ENCODE assay signal across 1 cellular context in the genomic region with DNA sequence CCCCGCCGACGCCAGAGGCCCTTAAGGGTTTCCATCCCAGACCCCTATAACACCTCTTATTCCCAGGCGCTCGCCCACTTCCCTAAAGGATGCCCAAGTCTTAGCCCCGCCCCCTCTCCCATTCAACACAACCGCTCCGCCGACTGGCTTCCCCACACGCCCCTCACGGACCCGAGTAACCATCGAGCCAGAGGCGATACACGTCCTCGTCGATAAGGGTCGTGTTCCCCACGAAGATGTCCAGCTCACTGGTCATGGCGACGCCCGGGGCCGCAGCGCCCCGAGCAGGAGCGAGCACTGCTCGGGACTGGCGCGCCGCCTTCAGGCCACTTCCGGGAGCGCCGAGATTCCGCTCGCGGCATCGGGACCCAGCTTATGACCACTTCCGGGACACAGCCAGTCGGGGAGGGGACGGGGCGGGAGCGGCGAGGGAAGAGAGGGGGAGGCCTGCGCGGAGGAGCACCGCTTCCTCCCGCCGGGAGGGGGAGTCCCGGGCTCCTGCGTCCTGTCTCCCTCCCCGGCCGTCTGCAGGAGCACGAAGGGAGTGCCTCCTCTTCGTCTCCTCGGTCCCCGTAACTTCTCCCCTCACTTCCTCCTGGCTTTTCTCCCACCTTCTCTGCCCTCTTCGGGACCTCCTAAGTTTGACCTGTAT.
TF ChIP-seq lines count a peak whose summit lies in the region.

Gene FIBP (minus strand): TSS at position 309 of the 652 bp plus-strand sequence. CDS start 53 bp downstream, at position 256.

TF ChIP-seq in K562, 482 proteins besides CTCF, POLR2A, EP300 and RAD21 (continued from another document and continues in another):
- TF ChIP-seq ZNF232 (CRISPR knock-in tag; IDR thresholded peaks at IDR 0.05) = no peak
- no peak for TF ChIP-seq ZEB2 (IDR thresholded peaks at IDR 0.05)
- peak; percentile 98 for TF ChIP-seq ELF1 (tag; IDR thresholded peaks at IDR 0.05)
- peak in 1 of 2 experiments; percentile 70; a peak in 1 of 4 replicates for TF ChIP-seq RCOR1 (IDR thresholded peaks at IDR 0.05; ENCODE audit: borderline replicate concordance in 1 of 2, low read depth in 2 of 2, low read length in 2 of 2)
- 0 out of 2 replicates have a peak, but pooled peaks have one; percentile 40 for TF ChIP-seq ZNF589 (CRISPR knock-in tag; IDR thresholded peaks at IDR 0.05; ENCODE audit: low read depth)
- TF ChIP-seq ZNF143 (CRISPR knock-in tag; IDR thresholded peaks at IDR 0.05) = no peak
- TF ChIP-seq, protein P1, sequence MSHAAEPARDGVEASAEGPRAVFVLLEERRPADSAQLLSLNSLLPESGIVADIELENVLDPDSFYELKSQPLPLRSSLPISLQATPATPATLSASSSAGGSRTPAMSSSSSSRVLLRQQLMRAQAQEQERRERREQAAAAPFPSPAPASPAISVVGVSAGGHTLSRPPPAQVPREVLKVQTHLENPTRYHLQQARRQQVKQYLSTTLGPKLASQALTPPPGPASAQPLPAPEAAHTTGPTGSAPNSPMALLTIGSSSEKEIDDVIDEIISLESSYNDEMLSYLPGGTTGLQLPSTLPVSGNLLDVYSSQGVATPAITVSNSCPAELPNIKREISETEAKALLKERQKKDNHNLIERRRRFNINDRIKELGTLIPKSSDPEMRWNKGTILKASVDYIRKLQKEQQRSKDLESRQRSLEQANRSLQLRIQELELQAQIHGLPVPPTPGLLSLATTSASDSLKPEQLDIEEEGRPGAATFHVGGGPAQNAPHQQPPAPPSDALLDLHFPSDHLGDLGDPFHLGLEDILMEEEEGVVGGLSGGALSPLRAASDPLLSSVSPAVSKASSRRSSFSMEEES (CRISPR knock-in tag; IDR thresholded peaks at IDR 0.05) = no peak
- no peak for TF ChIP-seq U2AF2 (optimal IDR thresholded peaks at IDR 0.05; ENCODE audit: low read depth, low read length)
- TF ChIP-seq ZFX (CRISPR knock-in tag; IDR thresholded peaks at IDR 0.05) = peak; percentile 77
- TF ChIP-seq PRPF4 (IDR thresholded peaks at IDR 0.05; ENCODE audit: insufficient read depth, low read depth, low read length, poor library complexity, severe bottlenecking) = peak; percentile 41
- peak; percentile 51; the same call in 1 of the 2 replicates for TF ChIP-seq DEAF1 (CRISPR knock-in tag; IDR thresholded peaks at IDR 0.05)
- TF ChIP-seq BHLHE40 (IDR thresholded peaks at IDR 0.05; ENCODE audit: low read length) = peak; percentile 22; the same call in 1 of the 2 replicates
- no peak for TF ChIP-seq SETDB1 (IDR thresholded peaks at IDR 0.05; ENCODE audit: low read length)
- TF ChIP-seq SRSF3 (IDR thresholded peaks at IDR 0.05; ENCODE audit: insufficient read depth, low read length) = no peak
- no peak for TF ChIP-seq DIDO1 (tag; IDR thresholded peaks at IDR 0.05; ENCODE audit: low read depth)
- peak; percentile 78 for TF ChIP-seq MYC (IDR thresholded peaks at IDR 0.05; ENCODE audit: low read depth, low read length)
- TF ChIP-seq MYC (CRISPR knock-in tag; IDR thresholded peaks at IDR 0.05; ENCODE audit: borderline replicate concordance, low read depth) = peak; percentile 5; the same call in 1 of the 2 replicates
- TF ChIP-seq PBX2 (CRISPR knock-in tag; IDR thresholded peaks at IDR 0.05; ENCODE audit: low read depth) = no peak
- TF ChIP-seq PBX2 (tag; conservative IDR thresholded peaks at IDR 0.05; ENCODE audit: low read depth) = no peak
- TF ChIP-seq TCF7 (IDR thresholded peaks at IDR 0.05; ENCODE audit: borderline replicate concordance) = no peak; the same call in 1 of the 2 replicates
- TF ChIP-seq SMAD3 (CRISPR knock-in tag; conservative IDR thresholded peaks at IDR 0.05) = no peak
- no peak for TF ChIP-seq KLF6 (CRISPR knock-in tag; IDR thresholded peaks at IDR 0.05; ENCODE audit: borderline replicate concordance)
- no peak for TF ChIP-seq STAT5B (CRISPR knock-in tag; IDR thresholded peaks at IDR 0.05)
- no peak for TF ChIP-seq THRB (CRISPR knock-in tag; conservative IDR thresholded peaks at IDR 0.05)
- TF ChIP-seq ZNF184 (CRISPR knock-in tag; IDR thresholded peaks at IDR 0.05) = no peak
- no peak for TF ChIP-seq ADNP (tag; IDR thresholded peaks at IDR 0.05)
- TF ChIP-seq HDAC1 (IDR thresholded peaks at IDR 0.05) = peak in 1 of 2 experiments; percentile 80; a peak in 2 of 4 replicates
- no peak for TF ChIP-seq ZNF408 (CRISPR knock-in tag; IDR thresholded peaks at IDR 0.05; ENCODE audit: low read depth)
- no peak for TF ChIP-seq SAFB (IDR thresholded peaks at IDR 0.05; ENCODE audit: borderline replicate concordance, low read depth, low read length)
- TF ChIP-seq, protein P2, sequence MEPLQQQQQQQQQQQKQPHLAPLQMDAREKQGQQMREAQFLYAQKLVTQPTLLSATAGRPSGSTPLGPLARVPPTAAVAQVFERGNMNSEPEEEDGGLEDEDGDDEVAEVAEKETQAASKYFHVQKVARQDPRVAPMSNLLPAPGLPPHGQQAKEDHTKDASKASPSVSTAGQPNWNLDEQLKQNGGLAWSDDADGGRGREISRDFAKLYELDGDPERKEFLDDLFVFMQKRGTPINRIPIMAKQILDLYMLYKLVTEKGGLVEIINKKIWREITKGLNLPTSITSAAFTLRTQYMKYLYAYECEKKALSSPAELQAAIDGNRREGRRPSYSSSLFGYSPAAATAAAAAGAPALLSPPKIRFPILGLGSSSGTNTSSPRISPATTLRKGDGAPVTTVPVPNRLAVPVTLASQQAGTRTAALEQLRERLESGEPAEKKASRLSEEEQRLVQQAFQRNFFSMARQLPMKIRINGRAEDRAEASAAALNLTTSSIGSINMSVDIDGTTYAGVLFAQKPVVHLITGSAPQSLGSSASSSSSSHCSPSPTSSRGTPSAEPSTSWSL (CRISPR knock-in tag; IDR thresholded peaks at IDR 0.05; ENCODE audit: borderline replicate concordance) = no peak
- no peak for TF ChIP-seq KDM2B (CRISPR knock-in tag; IDR thresholded peaks at IDR 0.05)
- no peak for TF ChIP-seq GABPB2 (CRISPR knock-in tag; conservative IDR thresholded peaks at IDR 0.05)
- TF ChIP-seq, protein P3, sequence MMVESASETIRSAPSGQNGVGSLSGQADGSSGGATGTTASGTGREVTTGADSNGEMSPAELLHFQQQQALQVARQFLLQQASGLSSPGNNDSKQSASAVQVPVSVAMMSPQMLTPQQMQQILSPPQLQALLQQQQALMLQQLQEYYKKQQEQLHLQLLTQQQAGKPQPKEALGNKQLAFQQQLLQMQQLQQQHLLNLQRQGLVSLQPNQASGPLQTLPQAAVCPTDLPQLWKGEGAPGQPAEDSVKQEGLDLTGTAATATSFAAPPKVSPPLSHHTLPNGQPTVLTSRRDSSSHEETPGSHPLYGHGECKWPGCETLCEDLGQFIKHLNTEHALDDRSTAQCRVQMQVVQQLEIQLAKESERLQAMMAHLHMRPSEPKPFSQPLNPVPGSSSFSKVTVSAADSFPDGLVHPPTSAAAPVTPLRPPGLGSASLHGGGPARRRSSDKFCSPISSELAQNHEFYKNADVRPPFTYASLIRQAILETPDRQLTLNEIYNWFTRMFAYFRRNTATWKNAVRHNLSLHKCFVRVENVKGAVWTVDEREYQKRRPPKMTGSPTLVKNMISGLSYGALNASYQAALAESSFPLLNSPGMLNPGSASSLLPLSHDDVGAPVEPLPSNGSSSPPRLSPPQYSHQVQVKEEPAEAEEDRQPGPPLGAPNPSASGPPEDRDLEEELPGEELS (CRISPR knock-in tag; IDR thresholded peaks at IDR 0.05; ENCODE audit: borderline replicate concordance) = no peak; the same call in 1 of the 2 replicates
- peak; percentile 60; the same call in 1 of the 2 replicates for TF ChIP-seq TEAD4 (IDR thresholded peaks at IDR 0.05; ENCODE audit: low read length)
- TF ChIP-seq TEAD4 (CRISPR knock-in tag; IDR thresholded peaks at IDR 0.05; ENCODE audit: borderline replicate concordance) = no peak
- no peak for TF ChIP-seq ETS2 (tag; IDR thresholded peaks at IDR 0.05; ENCODE audit: borderline replicate concordance, poor library complexity, severe bottlenecking)
- TF ChIP-seq SP2 (IDR thresholded peaks at IDR 0.05; ENCODE audit: extremely low read depth, low read depth, low read length, poor library complexity, severe bottlenecking) = no peak
- no peak for TF ChIP-seq EWSR1 (IDR thresholded peaks at IDR 0.05; ENCODE audit: borderline replicate concordance, low read depth, partially characterized antibody)
- peak; percentile 58 for TF ChIP-seq RBM22 (IDR thresholded peaks at IDR 0.05; ENCODE audit: low read depth, low read length, poor library complexity, severe bottlenecking)
- no peak for TF ChIP-seq RAD51 (IDR thresholded peaks at IDR 0.05; ENCODE audit: borderline replicate concordance, low read depth)
- TF ChIP-seq EP400 (IDR thresholded peaks at IDR 0.05) = peak; percentile 92
- TF ChIP-seq ZNF644 (tag; IDR thresholded peaks at IDR 0.05; ENCODE audit: low read depth) = no peak
- peak; percentile 60; the same call in 1 of the 2 replicates for TF ChIP-seq GTF2E2 (tag; IDR thresholded peaks at IDR 0.05)
- no peak for TF ChIP-seq HDGF (IDR thresholded peaks at IDR 0.05)
- TF ChIP-seq, protein P4, sequence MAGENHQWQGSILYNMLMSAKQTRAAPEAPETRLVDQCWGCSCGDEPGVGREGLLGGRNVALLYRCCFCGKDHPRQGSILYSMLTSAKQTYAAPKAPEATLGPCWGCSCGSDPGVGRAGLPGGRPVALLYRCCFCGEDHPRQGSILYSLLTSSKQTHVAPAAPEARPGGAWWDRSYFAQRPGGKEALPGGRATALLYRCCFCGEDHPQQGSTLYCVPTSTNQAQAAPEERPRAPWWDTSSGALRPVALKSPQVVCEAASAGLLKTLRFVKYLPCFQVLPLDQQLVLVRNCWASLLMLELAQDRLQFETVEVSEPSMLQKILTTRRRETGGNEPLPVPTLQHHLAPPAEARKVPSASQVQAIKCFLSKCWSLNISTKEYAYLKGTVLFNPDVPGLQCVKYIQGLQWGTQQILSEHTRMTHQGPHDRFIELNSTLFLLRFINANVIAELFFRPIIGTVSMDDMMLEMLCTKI (IDR thresholded peaks at IDR 0.05; ENCODE audit: partially characterized antibody) = no peak
